ENCODE assay signal across 14 cellular contexts in the genomic region with DNA sequence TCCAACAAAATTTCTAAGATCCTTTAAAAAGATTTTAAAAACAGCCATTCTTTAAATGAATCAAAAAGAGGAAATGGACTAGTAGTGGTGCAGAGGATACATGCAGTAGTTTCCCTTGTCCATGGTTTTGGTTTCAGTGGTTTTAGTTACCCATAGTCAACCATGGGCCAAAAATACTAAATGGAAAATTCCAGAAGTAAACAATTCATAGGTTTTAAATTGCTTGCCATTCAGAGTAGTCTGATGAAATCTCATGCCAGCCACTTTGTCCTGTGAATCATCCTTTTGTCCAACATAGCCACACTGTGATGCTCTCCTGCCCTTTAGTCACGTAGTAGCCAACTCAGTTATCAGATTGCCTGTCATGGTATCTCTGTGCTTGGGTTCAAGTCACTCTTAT.
DNase-seq lines count a peak whose midpoint lies in the region; ATAC-seq lines count a peak whose summit lies in the region.
"Had no signal": no experiment of that assay in that cellular context is flagged by ENCODE, and none has a peak within 500 bp of the region (broad histone marks: within the 10 kb centered on the region; RNA-seq: fewer than 3 reads in every experiment).

No MANE protein-coding gene starts in this region.

- no peaks in the 10 kb centered on the region for H4K20me1 ChIP-seq in BLaER1 treated with 17β-estradiol and CSF1 and Interleukin-3, amounts not matched to agents 10 nM and 100 nM

- peak overlapping the region in 6 of 11 experiments; percentile 20 to 72 (median 54); a peak in 11 of 22 replicates for H3K27ac ChIP-seq in BLaER1 treated with 17β-estradiol and CSF1 and Interleukin-3, amounts not matched to agents 10 nM and 100 nM
- H3K27ac ChIP-seq: SK-N-MC had no signal

- H3K27ac Mint-ChIP-seq in activated CD4-positive, alpha-beta T cell treated with anti-CD3 and anti-CD28 coated beads for 36 hours: no peak overlapping the region
- H3K27ac Mint-ChIP-seq: B cell; dendritic cell treated with granulocyte-macrophage colony-stimulating factor and Interleukin-4, amounts not matched to agents 40 ng/mL and 50 ng/mL, for 4 days had no signal

- H3K36me3 Mint-ChIP-seq in activated CD4-positive, alpha-beta T cell treated with anti-CD3 and anti-CD28 coated beads for 36 hours (ENCODE audit: low read depth): no peaks in the 10 kb centered on the region

- no peak overlapping the region for H3K4me3 ChIP-seq in BLaER1 treated with 17β-estradiol and CSF1 and Interleukin-3, amounts not matched to agents 10 nM and 100 nM
- H3K4me3 ChIP-seq: SK-N-MC had no signal

- POLR2A ChIA-PET in activated CD4-positive, alpha-beta T cell treated with anti-CD3 and anti-CD28 coated beads for 36 hours (lab: Charles Lee): no interaction called here

- H3K36me3 ChIP-seq in BLaER1 treated with 17β-estradiol and CSF1 and Interleukin-3, amounts not matched to agents 10 nM and 100 nM: no peaks in the 10 kb centered on the region

- H3K9me3 ChIP-seq in BLaER1 treated with 17β-estradiol and CSF1 and Interleukin-3, amounts not matched to agents 10 nM and 100 nM (replicated peaks in 1 of 11): no peaks in the 10 kb centered on the region

- no peaks in the 10 kb centered on the region for H3K9me3 Mint-ChIP-seq in activated CD4-positive, alpha-beta T cell treated with anti-CD3 and anti-CD28 coated beads for 36 hours (ENCODE audit: low read depth)
- H3K9me3 Mint-ChIP-seq: dendritic cell treated with granulocyte-macrophage colony-stimulating factor and Interleukin-4, amounts not matched to agents 40 ng/mL and 50 ng/mL, for 4 days had no signal

- H3K27me3 Mint-ChIP-seq in activated CD4-positive, alpha-beta T cell treated with anti-CD3 and anti-CD28 coated beads for 36 hours: no peaks in the 10 kb centered on the region
- H3K27me3 Mint-ChIP-seq: B cell; dendritic cell treated with granulocyte-macrophage colony-stimulating factor and Interleukin-4, amounts not matched to agents 40 ng/mL and 50 ng/mL, for 4 days had no signal

- H3K4me1 Mint-ChIP-seq in activated CD4-positive, alpha-beta T cell treated with anti-CD3 and anti-CD28 coated beads for 36 hours: no peaks in the 10 kb centered on the region
- H3K4me1 Mint-ChIP-seq: B cell had no signal

- H3K4me2 ChIP-seq in BLaER1 treated with 17β-estradiol and CSF1 and Interleukin-3, amounts not matched to agents 10 nM and 100 nM: peak overlapping the region; percentile 12 to 77 (median 61); a peak in 20 of 22 replicates

- ATAC-seq in GM21529 (IDR thresholded peaks at IDR 0.05; ENCODE audit: unreplicated experiment) (peak; percentile 75), HG03442 (IDR thresholded peaks at IDR 0.05; ENCODE audit: unreplicated experiment) (peak; percentile 89), GM18873 (IDR thresholded peaks at IDR 0.05; ENCODE audit: low FRiP score, unreplicated experiment) (no peak)
- no peak for ATAC-seq in activated CD4-positive, alpha-beta T cell treated with anti-CD3 and anti-CD28 coated beads for 36 hours

- CTCF ChIA-PET in activated CD4-positive, alpha-beta T cell treated with anti-CD3 and anti-CD28 coated beads for 36 hours (lab: Charles Lee): no interaction called here

- intact Hi-C loops in activated CD4-positive, alpha-beta T cell treated with anti-CD3 and anti-CD28 coated beads for 36 hours (cut with DNase I, micrococcal nuclease): no loop called here

- H3K9ac ChIP-seq in BLaER1 treated with 17β-estradiol and CSF1 and Interleukin-3, amounts not matched to agents 10 nM and 100 nM: peak overlapping the region in 1 of 11 experiments; percentile 10; a peak in 1 of 22 replicates

- DNase-seq in astrocyte of the hippocampus (ENCODE audit: low read depth, low spot score) (peak; percentile 9), NCI-H748 treated with DMSO at 0.1 percent for 48 hours (lab: John Stamatoyannopoulos, UW) (no peak), DMS114 treated with DMSO at 0.1 percent for 48 hours (lab: John Stamatoyannopoulos, UW; ENCODE audit: unreplicated experiment) (no peak)
- DNase-seq in activated CD4-positive, alpha-beta T cell treated with anti-CD3 and anti-CD28 coated beads for 36 hours: no peak
- DNase-seq: activated CD8-positive, alpha-beta memory T cell treated with anti-CD3 and anti-CD28 coated beads, Interleukin-2, amount 50 U/mL, for 4 hours; islet precursor cell; NCI-H1092 treated with DMSO at 0.1 percent for 48 hours had no signal

- H3K27me3 ChIP-seq in BLaER1 treated with 17β-estradiol and CSF1 and Interleukin-3, amounts not matched to agents 10 nM and 100 nM: no peaks in the 10 kb centered on the region

- H3K4me1 ChIP-seq in BLaER1 treated with 17β-estradiol and CSF1 and Interleukin-3, amounts not matched to agents 10 nM and 100 nM: peaks cover 9 to 30% (median 14%) of the 10 kb centered on the region in 10 experiments

- no peak overlapping the region for H3K4me3 Mint-ChIP-seq in activated CD4-positive, alpha-beta T cell treated with anti-CD3 and anti-CD28 coated beads for 36 hours
- H3K4me3 Mint-ChIP-seq: B cell; dendritic cell treated with granulocyte-macrophage colony-stimulating factor and Interleukin-4, amounts not matched to agents 40 ng/mL and 50 ng/mL, for 4 days had no signal

Comparison
In these comparisons a context has a peak if more than half of its experiments do, and no peak if none do; other contexts are left out.
1. ATAC-seq: peak in GM21529 (single experiment) and HG03442 (single experiment); none in activated CD4-positive, alpha-beta T cell treated with anti-CD3 and anti-CD28 coated beads for 36 hours (single experiment) and GM18873 (single experiment).